Comparison of ENCODE assay signal across 6 cellular contexts in genomic region chr6:73901311-73901710, GRCh38.
"Had no signal": no experiment of that assay in that cellular context is flagged by ENCODE, and none has a peak within 500 bp of the region (broad histone marks: within the 10 kb centered on the region; RNA-seq: fewer than 3 reads in every experiment).

No MANE protein-coding gene starts in this region.

- ATAC-seq: HepG2, K562 had no signal

- DNase-seq: IMR-90, KBM-7 had no signal

- H3K4me3 Mint-ChIP-seq: IgD-negative memory B cell had no signal

- H3K36me3 Mint-ChIP-seq: IgD-negative memory B cell had no signal

- H3K4me1 Mint-ChIP-seq: IgD-negative memory B cell had no signal

- H3K27ac ChIP-seq: HL-60 had no signal

- H3K4me3 ChIP-seq: K562 had no signal

- H3K27ac Mint-ChIP-seq: IgD-negative memory B cell had no signal
